Comparison of ENCODE assay signal across 20 cellular contexts in the genomic region with DNA sequence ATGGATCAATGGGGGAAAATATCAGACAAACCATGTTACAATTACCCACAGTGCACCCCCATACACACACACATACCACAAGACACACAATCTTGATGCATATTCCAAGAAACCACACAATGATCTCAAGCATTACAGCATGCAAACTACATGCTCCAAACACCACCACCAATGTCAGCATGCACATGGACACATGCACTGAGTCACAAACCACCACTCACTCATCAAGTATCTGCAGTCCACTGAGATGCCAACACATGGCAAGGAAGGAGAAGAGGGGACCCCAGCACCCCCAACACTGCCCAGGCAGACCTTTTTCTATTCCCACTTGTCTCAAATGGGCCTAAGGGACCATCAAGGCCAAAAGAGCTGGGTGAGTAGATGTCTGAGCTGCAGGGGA.
DNase-seq lines count a peak whose midpoint lies in the region; ATAC-seq, FAIRE-seq and TF ChIP-seq lines count a peak whose summit lies in the region.
"Had no signal": no experiment of that assay in that cellular context is flagged by ENCODE, and none has a peak within 500 bp of the region (broad histone marks: within the 10 kb centered on the region; RNA-seq: fewer than 3 reads in every experiment).

No MANE protein-coding gene starts in this region.

- POLR2A ChIA-PET in activated CD4-positive, alpha-beta memory T cell treated with anti-CD3 and anti-CD28 coated beads, Interleukin-2, amount 10 ng/mL, durations not matched to agents 7 days and 5 days (lab: Charles Lee): interaction anchor here (0.8 to 6.8 kb wide), 4 partner anchors 16 to 91 kb away, joined by 3 to 58 read pairs (median 17); a partner anchor contains a TSS

- no peak for ATAC-seq in stimulated activated naive CD8-positive, alpha-beta T cell treated with anti-CD3 and anti-CD28 coated beads, Interleukin-15, amount 100 ng/mL, for 72 hours
- ATAC-seq in HG03097 (IDR thresholded peaks at IDR 0.05; ENCODE audit: low FRiP score, unreplicated experiment): no peak
- ATAC-seq: HCT116, pancreas, WTC11 had no signal

- H3K4me3 Mint-ChIP-seq in stimulated activated naive CD8-positive, alpha-beta T cell treated with anti-CD3 and anti-CD28 coated beads, Interleukin-15, Interleukin-2, amounts not matched to agents 100 ng/mL and 50 ng/mL, for 24 hours: peak overlapping the region; percentile 21
- H3K4me3 Mint-ChIP-seq in stimulated activated naive CD8-positive, alpha-beta T cell treated with anti-CD3 and anti-CD28 coated beads, Interleukin-15, amount 100 ng/mL, for 72 hours: no peak overlapping the region
- no peak overlapping the region for H3K4me3 Mint-ChIP-seq in activated CD4-positive, alpha-beta memory T cell treated with anti-CD3 and anti-CD28 coated beads, Interleukin-2, amount 10 ng/mL, durations not matched to agents 7 days and 5 days
- H3K4me3 Mint-ChIP-seq in mesothelial cell of epicardium: no peak overlapping the region
- H3K4me3 Mint-ChIP-seq: WTC11 had no signal

- no peak for DNase-seq in stimulated activated naive CD8-positive, alpha-beta T cell treated with anti-CD3 and anti-CD28 coated beads, Interleukin-15, amount 100 ng/mL, for 72 hours
- no peak for DNase-seq in activated CD4-positive, alpha-beta memory T cell treated with anti-CD3 and anti-CD28 coated beads, Interleukin-2, amount 10 ng/mL, durations not matched to agents 7 days and 5 days
- DNase-seq in glomerular visceral epithelial cell (ENCODE audit: extremely low spot score) (peak; percentile 7), urothelium cell line (ENCODE audit: low spot score) (no peak), mesothelial cell of epicardium (ENCODE audit: low spot score in 2 of 2, unreplicated experiment in 2 of 2) (no peak), OCI-M1 (lab: John Stamatoyannopoulos, UW) (no peak)
- DNase-seq: activated CD8-positive, alpha-beta memory T cell treated with anti-CD3 and anti-CD28 coated beads, Interleukin-2, amount 50 U/mL, for 4 hours; COR-L47; EL; KG1; NCI-H1048; NCI-H2029 treated with DMSO at 0.1 percent for 48 hours; NCI-H510A; pancreas; SHP77; stimulated activated CD4-positive, alpha-beta T cell treated with anti-CD3 and anti-CD28 coated beads, Interleukin-1b, Interleukin-23, amount 100 ng/mL, for 48 hours had no signal

- peaks cover 59% of the 10 kb centered on the region for H3K4me1 Mint-ChIP-seq in stimulated activated naive CD8-positive, alpha-beta T cell treated with anti-CD3 and anti-CD28 coated beads, Interleukin-15, Interleukin-2, amounts not matched to agents 100 ng/mL and 50 ng/mL, for 24 hours (ENCODE audit: low read depth)
- H3K4me1 Mint-ChIP-seq in stimulated activated naive CD8-positive, alpha-beta T cell treated with anti-CD3 and anti-CD28 coated beads, Interleukin-15, amount 100 ng/mL, for 72 hours: peaks cover 75% of the 10 kb centered on the region
- peaks cover 63% of the 10 kb centered on the region for H3K4me1 Mint-ChIP-seq in activated CD4-positive, alpha-beta memory T cell treated with anti-CD3 and anti-CD28 coated beads, Interleukin-2, amount 10 ng/mL, durations not matched to agents 7 days and 5 days
- peaks cover 6% of the 10 kb centered on the region for H3K4me1 Mint-ChIP-seq in mesothelial cell of epicardium

- peak; percentile 46 for FAIRE-seq in urothelium cell line (lab: Jason Lieb, UNC)
- FAIRE-seq: pancreas had no signal

- no peak for TF ChIP-seq CTCF in mesothelial cell of epicardium (IDR thresholded peaks at IDR 0.05; ENCODE audit: unreplicated experiment)

- H3K27me3 Mint-ChIP-seq in stimulated activated naive CD8-positive, alpha-beta T cell treated with anti-CD3 and anti-CD28 coated beads, Interleukin-15, Interleukin-2, amounts not matched to agents 100 ng/mL and 50 ng/mL, for 24 hours: no peaks in the 10 kb centered on the region
- H3K27me3 Mint-ChIP-seq in stimulated activated naive CD8-positive, alpha-beta T cell treated with anti-CD3 and anti-CD28 coated beads, Interleukin-15, amount 100 ng/mL, for 72 hours: no peaks in the 10 kb centered on the region
- no peaks in the 10 kb centered on the region for H3K27me3 Mint-ChIP-seq in activated CD4-positive, alpha-beta memory T cell treated with anti-CD3 and anti-CD28 coated beads, Interleukin-2, amount 10 ng/mL, durations not matched to agents 7 days and 5 days
- no peaks in the 10 kb centered on the region for H3K27me3 Mint-ChIP-seq in mesothelial cell of epicardium (ENCODE audit: low read depth)

- H3K9me3 Mint-ChIP-seq in stimulated activated naive CD8-positive, alpha-beta T cell treated with anti-CD3 and anti-CD28 coated beads, Interleukin-15, Interleukin-2, amounts not matched to agents 100 ng/mL and 50 ng/mL, for 24 hours: no peaks in the 10 kb centered on the region
- H3K9me3 Mint-ChIP-seq in stimulated activated naive CD8-positive, alpha-beta T cell treated with anti-CD3 and anti-CD28 coated beads, Interleukin-15, amount 100 ng/mL, for 72 hours: no peaks in the 10 kb centered on the region
- H3K9me3 Mint-ChIP-seq in activated CD4-positive, alpha-beta memory T cell treated with anti-CD3 and anti-CD28 coated beads, Interleukin-2, amount 10 ng/mL, durations not matched to agents 7 days and 5 days: no peaks in the 10 kb centered on the region
- no peaks in the 10 kb centered on the region for H3K9me3 Mint-ChIP-seq in mesothelial cell of epicardium
- H3K9me3 Mint-ChIP-seq: WTC11 had no signal

- peak overlapping the region; percentile 56 for H3K27ac Mint-ChIP-seq in stimulated activated naive CD8-positive, alpha-beta T cell treated with anti-CD3 and anti-CD28 coated beads, Interleukin-15, Interleukin-2, amounts not matched to agents 100 ng/mL and 50 ng/mL, for 24 hours
- H3K27ac Mint-ChIP-seq in stimulated activated naive CD8-positive, alpha-beta T cell treated with anti-CD3 and anti-CD28 coated beads, Interleukin-15, amount 100 ng/mL, for 72 hours: peak overlapping the region in 1 of 2 donors; percentile 70
- H3K27ac Mint-ChIP-seq in activated CD4-positive, alpha-beta memory T cell treated with anti-CD3 and anti-CD28 coated beads, Interleukin-2, amount 10 ng/mL, durations not matched to agents 7 days and 5 days: peak overlapping the region; percentile 79
- H3K27ac Mint-ChIP-seq in mesothelial cell of epicardium: no peak overlapping the region
- H3K27ac Mint-ChIP-seq: WTC11 had no signal

- CTCF ChIA-PET in activated CD4-positive, alpha-beta memory T cell treated with anti-CD3 and anti-CD28 coated beads, Interleukin-2, amount 10 ng/mL, durations not matched to agents 7 days and 5 days (lab: Charles Lee): no interaction called here

- peaks cover 62% of the 10 kb centered on the region for H3K36me3 Mint-ChIP-seq in stimulated activated naive CD8-positive, alpha-beta T cell treated with anti-CD3 and anti-CD28 coated beads, Interleukin-15, Interleukin-2, amounts not matched to agents 100 ng/mL and 50 ng/mL, for 24 hours (ENCODE audit: low read depth)
- H3K36me3 Mint-ChIP-seq in activated CD4-positive, alpha-beta memory T cell treated with anti-CD3 and anti-CD28 coated beads, Interleukin-2, amount 10 ng/mL, durations not matched to agents 7 days and 5 days (ENCODE audit: low read depth): peaks cover 72% of the 10 kb centered on the region
- H3K36me3 Mint-ChIP-seq in mesothelial cell of epicardium: no peaks in the 10 kb centered on the region
- H3K36me3 Mint-ChIP-seq: WTC11 had no signal
